Comparison of ENCODE assay signal across 2 cellular contexts in genomic region chr19:45913874-45914830, GRCh38.
TF ChIP-seq lines count a peak whose summit lies in the region.

Gene NANOS2, minus strand, starts transcription at chr19:45914778. Its CDS starts 85 bp downstream, at chr19:45914693.

TF ChIP-seq in IMR-90, 13 proteins besides CTCF, POLR2A, EP300 and RAD21:
- TF ChIP-seq CEBPB (IDR thresholded peaks at IDR 0.05; ENCODE audit: low read depth, low read length) (no peak), SMC3 (IDR thresholded peaks at IDR 0.05; ENCODE audit: low read depth, low read length) (no peak), USF2 (IDR thresholded peaks at IDR 0.05; ENCODE audit: low read depth, low read length) (no peak), RFX5 (IDR thresholded peaks at IDR 0.05; ENCODE audit: low read depth, low read length) (no peak), FOS (IDR thresholded peaks at IDR 0.05; ENCODE audit: low read depth, low read length) (no peak), NFE2L2 (IDR thresholded peaks at IDR 0.05; ENCODE audit: low read depth, low read length) (no peak), BHLHE40 (IDR thresholded peaks at IDR 0.05; ENCODE audit: low read depth, low read length) (no peak), MXI1 (IDR thresholded peaks at IDR 0.05; ENCODE audit: borderline replicate concordance, low read depth, low read length) (no peak), ELK1 (IDR thresholded peaks at IDR 0.05; ENCODE audit: borderline replicate concordance, low read depth, low read length) (no peak), CHD1 (IDR thresholded peaks at IDR 0.05; ENCODE audit: low read depth, low read length) (no peak), RCOR1 (IDR thresholded peaks at IDR 0.05; ENCODE audit: insufficient replicate concordance, low read length) (no peak), MAZ (IDR thresholded peaks at IDR 0.05; ENCODE audit: borderline replicate concordance, low read depth, low read length) (no peak), MAFK (IDR thresholded peaks at IDR 0.05; ENCODE audit: low read depth, low read length) (no peak)

TF ChIP-seq in K562, 482 proteins besides CTCF, POLR2A, EP300 and RAD21:
- TF ChIP-seq SMC3 (conservative IDR thresholded peaks at IDR 0.05; ENCODE audit: insufficient read depth, low read depth, low read length) (0 out of 2 replicates have a peak, but pooled peaks have one; percentile 23), EGR1 (conservative IDR thresholded peaks at IDR 0.05) (peak; percentile 36; the same call in 1 of the 2 replicates), MAZ (CRISPR knock-in tag; conservative IDR thresholded peaks at IDR 0.05 in 1 of 2, IDR thresholded peaks at IDR 0.05 in 1 of 2) (peak in 1 of 2 experiments; percentile 48; a peak in 2 of 4 replicates), PKNOX1 (IDR thresholded peaks at IDR 0.05) (peak; percentile 26; the same call in 1 of the 2 replicates), SNIP1 (IDR thresholded peaks at IDR 0.05; ENCODE audit: low read depth) (no peak), RB1 (IDR thresholded peaks at IDR 0.05; ENCODE audit: low read depth) (peak; percentile 32; the same call in 1 of the 2 replicates), HNRNPUL1 (IDR thresholded peaks at IDR 0.05; ENCODE audit: low read length) (no peak), ZBTB7A (IDR thresholded peaks at IDR 0.05; ENCODE audit: borderline replicate concordance, control insufficient read depth, low read depth, low read length) (peak; percentile 85), RBFOX2 (IDR thresholded peaks at IDR 0.05; ENCODE audit: low read depth, low read length) (no peak), ZBTB33 (CRISPR knock-in tag; IDR thresholded peaks at IDR 0.05) (peak; percentile 62; the same call in 1 of the 2 replicates), ATF2 (CRISPR knock-in tag; IDR thresholded peaks at IDR 0.05) (no peak), CTCFL (IDR thresholded peaks at IDR 0.05; ENCODE audit: borderline replicate concordance, insufficient read depth, low read depth, low read length, poor library complexity, severe bottlenecking) (peak; percentile 19)
